28 cellular contexts compared by ENCODE assay signal in the genomic region with DNA sequence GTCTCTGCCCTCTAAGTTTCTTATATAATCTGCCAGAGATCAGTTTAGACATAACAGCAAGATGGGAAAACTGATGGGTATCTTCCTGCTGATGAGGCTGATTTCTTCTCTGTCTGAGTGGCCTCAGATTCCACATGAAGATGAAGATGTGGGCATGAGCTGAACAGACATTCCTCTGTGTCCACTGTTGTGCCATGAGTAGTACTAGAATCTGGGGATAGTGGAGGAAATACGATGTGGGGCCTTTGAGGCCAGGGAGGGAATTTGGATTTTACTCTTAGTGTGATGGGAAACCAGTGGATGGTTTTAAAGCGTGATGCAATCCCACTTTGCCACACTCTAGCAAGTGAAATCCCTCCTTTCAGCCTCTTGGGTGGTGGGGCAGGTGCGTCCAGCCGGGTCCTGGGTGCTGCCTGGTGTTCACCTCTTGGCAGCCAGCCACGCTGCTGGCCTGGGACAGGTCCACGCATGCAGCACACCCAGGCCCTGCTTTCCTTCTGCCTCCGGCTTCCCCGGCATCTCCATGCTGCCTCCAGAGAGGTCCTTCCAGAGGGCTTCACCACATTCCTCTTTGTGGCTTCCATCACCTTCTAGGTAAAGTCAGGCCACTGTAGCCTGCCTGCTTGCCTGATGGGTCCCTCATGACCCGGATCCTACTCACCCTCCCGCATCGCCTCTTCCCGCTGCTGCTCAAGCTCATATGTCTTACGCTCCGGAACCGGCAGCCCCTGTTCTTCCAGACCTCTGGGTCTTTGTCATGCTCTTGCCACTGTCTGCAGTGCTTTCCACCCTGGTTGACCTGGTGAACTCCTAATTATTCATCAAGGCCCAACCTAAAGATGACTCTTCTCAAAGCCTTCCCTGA. TPM values are rescaled to one million over a fixed set of nuclear protein-coding genes. Genes with fewer than 3 reads are reported as not detected.
DNase-seq lines count a peak whose midpoint lies in the region; ATAC-seq lines count a peak whose summit lies in the region.
"Had no signal": no experiment of that assay in that cellular context is flagged by ENCODE, and none has a peak within 500 bp of the region (broad histone marks: within the 10 kb centered on the region; RNA-seq: fewer than 3 reads in every experiment).

No MANE protein-coding gene starts in this region.

- H3K4me1 ChIP-seq in SJCRH30 (no peaks in the 10 kb centered on the region), neuronal stem cell (ENCODE audit: control insufficient read depth in 2 of 2, insufficient read depth in 1 of 2, low read depth in 1 of 2, low read length in 2 of 2) (peaks cover 2 to 5% of the 10 kb centered on the region in 2 donors), aorta (ENCODE audit: control insufficient read depth in 1 of 2, insufficient read depth in 2 of 2, low read length in 2 of 2) (no peaks in the 10 kb centered on the region)

- H2AFZ ChIP-seq in neuronal stem cell (ENCODE audit: low read length) = no peak overlapping the region
- H2AFZ ChIP-seq: GM23248 had no signal

- H3K27ac ChIP-seq in SJCRH30 (no peak overlapping the region), neuronal stem cell (replicated peaks; ENCODE audit: low read length) (no peak overlapping the region), aorta (ENCODE audit: low read depth in 1 of 2, low read length in 2 of 2) (no peak overlapping the region)
- H3K27ac ChIP-seq: BLaER1, GM23248, tibial artery had no signal

- peak overlapping the region; percentile 60 for H3K18ac ChIP-seq in neuronal stem cell (ENCODE audit: low read length)

- no peaks in the 10 kb centered on the region for H3K9me3 ChIP-seq in SJCRH30 (replicated peaks)
- H3K9me3 ChIP-seq in neuronal stem cell (replicated peaks in 1 of 2; ENCODE audit: control insufficient read depth in 2 of 2, insufficient read depth in 1 of 2, low read depth in 1 of 2, low read length in 2 of 2) = peaks cover 0 to 3% of the 10 kb centered on the region in 2 donors
- no peaks in the 10 kb centered on the region for H3K9me3 ChIP-seq in aorta (ENCODE audit: control insufficient read depth, low read length)
- H3K9me3 ChIP-seq: heart right ventricle, tibial artery had no signal

- H3K4me2 ChIP-seq in neuronal stem cell (ENCODE audit: insufficient read depth, low read length, poor library complexity, severe bottlenecking) = no peak overlapping the region
- H3K4me2 ChIP-seq: BLaER1 had no signal

- H3K4ac ChIP-seq in neuronal stem cell (ENCODE audit: low read length) = peak overlapping the region; percentile 61

- ATAC-seq in aorta (ENCODE audit: low FRiP score) (no peak), HG02610 (IDR thresholded peaks at IDR 0.05; ENCODE audit: unreplicated experiment) (no peak)
- ATAC-seq: heart right ventricle, right cardiac atrium had no signal

- no peak overlapping the region for H2BK15ac ChIP-seq in neuronal stem cell (ENCODE audit: low read length)

- WGBS in neuronal stem cell (ENCODE audit: extremely low coverage in 2 of 2, insufficient read length in 2 of 2, insufficient replicate concordance in 1 of 2), 2 donors = no CpG with 5 or more reads among the region's 15 CpGs
- 91 to 93% methylated on average over 15 of the region's 15 CpGs for whole genome bisulfite sequencing in aorta, 2 donors

- no peaks in the 10 kb centered on the region for H3K36me3 ChIP-seq in SJCRH30
- H3K36me3 ChIP-seq in neuronal stem cell (replicated peaks in 1 of 2; ENCODE audit: control insufficient read depth in 2 of 2, insufficient read depth in 2 of 2, low read length in 2 of 2) = peaks cover 0 to 3% of the 10 kb centered on the region in 2 donors
- no peaks in the 10 kb centered on the region for H3K36me3 ChIP-seq in aorta (ENCODE audit: control insufficient read depth in 1 of 2, insufficient read depth in 2 of 2, low read length in 1 of 2)
- H3K36me3 ChIP-seq: BLaER1, heart right ventricle, tibial artery had no signal

- intact Hi-C loops in aorta (cut with DNase I) = no loop called here

- H2AK5ac ChIP-seq in neuronal stem cell (ENCODE audit: low read depth, low read length) = no peak overlapping the region

- H3K4me3 ChIP-seq in SJCRH30 (no peak overlapping the region), neuronal stem cell (ENCODE audit: low read length in 2 of 2) (no peak overlapping the region), aorta (ENCODE audit: low read length in 2 of 2) (no peak overlapping the region)
- H3K4me3 ChIP-seq: BLaER1, GM23248, tibial artery had no signal

- peak; percentile 34 for DNase-seq in COLO668 (lab: John Stamatoyannopoulos, UW; ENCODE audit: unreplicated experiment)
- DNase-seq in DMS153 treated with DMSO at 0.1 percent for 48 hours (lab: John Stamatoyannopoulos, UW; ENCODE audit: unreplicated experiment) = peak; percentile 13
- DNase-seq in SJCRH30 = peak; percentile 27 to 41
- DNase-seq in neuronal stem cell (ENCODE audit: low spot score) = no peak
- no peak for DNase-seq in aorta
- DNase-seq in stimulated activated CD4-positive, alpha-beta T cell treated with anti-CD3 and anti-CD28 coated beads, Interleukin-1b, Interleukin-23, amount 100 ng/mL, for 48 hours = no peak
- DNase-seq: activated CD4-positive, alpha-beta memory T cell treated with anti-CD3 and anti-CD28 coated beads for 36 hours; activated CD4-positive, alpha-beta T cell treated with anti-CD3 and anti-CD28 coated beads for 1 hour; activated CD8-positive, alpha-beta memory T cell treated with anti-CD3 and anti-CD28 coated beads, Interleukin-2, amount 50 U/mL, for 4 hours; activated naive CD4-positive, alpha-beta T cell treated with anti-CD3 and anti-CD28 coated beads for 36 hours; cerebellar nuclear complex; dermis blood vessel endothelial cell; endodermal cell; foreskin melanocyte; kidney; NCI-H1048; NCI-H1694 treated with DMSO at 0.1 percent for 48 hours; NCI-H2171 treated with DMSO at 0.1 percent for 48 hours; NCI-H69; nephron progenitor cell; SIG-M5; stimulated activated CD8-positive, alpha-beta memory T cell treated with anti-CD3 and anti-CD28 coated beads, Interleukin-4, amount 100 ng/mL, for 48 hours had no signal

- H3K27me3 ChIP-seq in SJCRH30 (no peaks in the 10 kb centered on the region), neuronal stem cell (ENCODE audit: control insufficient read depth in 3 of 3, insufficient read depth in 3 of 3, low read depth in 1 of 3, low read length in 3 of 3) (no peaks in the 10 kb centered on the region), aorta (ENCODE audit: control insufficient read depth in 1 of 2, insufficient read depth in 2 of 2, low read length in 1 of 2) (no peaks in the 10 kb centered on the region)
- H3K27me3 ChIP-seq: BLaER1, heart right ventricle had no signal

- H2BK12ac ChIP-seq in neuronal stem cell (ENCODE audit: low read length) = no peak overlapping the region

- no peaks in the 10 kb centered on the region for H3K79me1 ChIP-seq in neuronal stem cell (ENCODE audit: low read depth, low read length)

- H3K14ac ChIP-seq in neuronal stem cell (ENCODE audit: low read length) = no peak overlapping the region

- H2BK120ac ChIP-seq in neuronal stem cell (ENCODE audit: low read depth, low read length) = no peak overlapping the region

- no peak overlapping the region for H3K23ac ChIP-seq in neuronal stem cell (ENCODE audit: low read depth, low read length, poor library complexity)

- H3K9ac ChIP-seq in neuronal stem cell (ENCODE audit: low read depth, low read length, poor library complexity) = peak overlapping the region; percentile 39
- H3K9ac ChIP-seq: BLaER1, GM23248 had no signal

- H2BK5ac ChIP-seq in neuronal stem cell (ENCODE audit: low read length) = no peak overlapping the region

- H4K8ac ChIP-seq in neuronal stem cell (ENCODE audit: low read depth, low read length) = no peak overlapping the region

- no peak overlapping the region for H4K91ac ChIP-seq in neuronal stem cell (ENCODE audit: low read depth, low read length, poor library complexity)

RNA-seq across cellular contexts. Expression of a gene that starts 28.1 kb away (rescaled TPM):
- 16.4 and 16.9 TPM in 2 replicates for total RNA-seq in SJCRH30 (2014; rRNA removed; shearing (Covaris generic))
- polyA plus RNA-seq in neuronal stem cell (2013, experiment 1 of 2) = 24.7 TPM
- polyA plus RNA-seq in neuronal stem cell (2013, experiment 2 of 2) = 25.6 TPM
- 10 to 100 TPM; 43.3 to 69.1 TPM for total RNA-seq in aorta
- 1 to 10 TPM; 4.5 to 7.3 TPM for polyA plus RNA-seq in aorta

Comparison
In these comparisons a context has a peak if more than half of its experiments do, and no peak if none do; other contexts are left out.
1. DNase-seq: peak in COLO668 (single experiment), DMS153 treated with DMSO at 0.1 percent for 48 hours (single experiment) and SJCRH30 (2 of 2); none in neuronal stem cell (single experiment), aorta (0 of 2) and stimulated activated CD4-positive, alpha-beta T cell treated with anti-CD3 and anti-CD28 coated beads, Interleukin-1b, Interleukin-23, amount 100 ng/mL, for 48 hours (single experiment).